ENCODE assay signal across 18 cellular contexts in genomic region chr10:4429538-4429937, GRCh38.
DNase-seq lines count a peak whose midpoint lies in the region; ATAC-seq and TF ChIP-seq lines count a peak whose summit lies in the region.
"Had no signal": no experiment of that assay in that cellular context is flagged by ENCODE, and none has a peak within 500 bp of the region (broad histone marks: within the 10 kb centered on the region; RNA-seq: fewer than 3 reads in every experiment).

No MANE protein-coding gene starts in this region.

- no peaks in the 10 kb centered on the region for H3K9me3 Mint-ChIP-seq in nephron progenitor cell
- no peaks in the 10 kb centered on the region for H3K9me3 Mint-ChIP-seq in endodermal cell
- H3K9me3 Mint-ChIP-seq: HFFc6 had no signal

- TF ChIP-seq POLR2A in IMR-90 (IDR thresholded peaks at IDR 0.05; ENCODE audit: low read depth, low read length) (no peak), right lobe of liver (IDR thresholded peaks at IDR 0.05) (no peak)

- ATAC-seq in IMR-90 (ENCODE audit: low read depth) = no peak
- no peak for ATAC-seq in right lobe of liver
- ATAC-seq: A549, PC-3 had no signal

- H3K9me1 ChIP-seq in IMR-90 (ENCODE audit: insufficient read depth, low read length) = peaks cover 5% of the 10 kb centered on the region

- no peak overlapping the region for H2BK120ac ChIP-seq in IMR-90 (ENCODE audit: low read depth, low read length)

- intact Hi-C loops in IMR-90 (cut with micrococcal nuclease) (no loop called here), right lobe of liver (cut with DNase I) (no loop called here)

- no CpG with 5 or more reads among the region's 8 CpGs for WGBS in IMR-90 (ENCODE audit: extremely low coverage in 2 of 2, insufficient read length in 1 of 2), 2 experiments
- 94 to 100% methylated on average over 3 to 8 of the region's 8 CpGs for WGBS in endodermal cell (ENCODE audit: insufficient coverage in 1 of 2, insufficient read length in 1 of 2), 2 experiments
- WGBS in right lobe of liver (ENCODE audit: insufficient coverage, low coverage, low lambda C conversion rate, missing lambda C conversion rate) = 52% methylated on average over 8 of the region's 8 CpGs

- H2AFZ ChIP-seq in IMR-90 (replicated peaks; ENCODE audit: low read length, poor library complexity) = peak overlapping the region; percentile 16

- CTCF ChIA-PET in IMR-90 (lab: Yijun Ruan, JAX) = no interaction called here

- no peaks in the 10 kb centered on the region for H3K79me1 ChIP-seq in IMR-90 (ENCODE audit: low read depth in 1 of 2, low read length in 2 of 2)

- H3K4me3 ChIP-seq in AG10803 (ENCODE audit: low read length) (no peak overlapping the region), IMR-90 (ENCODE audit: insufficient read depth, low read depth, low read length) (no peak overlapping the region), endodermal cell (ENCODE audit: low read length) (no peak overlapping the region), right lobe of liver (no peak overlapping the region)
- H3K4me3 ChIP-seq: A549 had no signal

- H3K4me1 ChIP-seq in IMR-90 (ENCODE audit: control insufficient read depth, insufficient read depth, low read length) (peaks cover 10% of the 10 kb centered on the region), endodermal cell (ENCODE audit: control insufficient read depth, insufficient read depth, low read length) (no peaks in the 10 kb centered on the region), right lobe of liver (no peaks in the 10 kb centered on the region)

- H3K9ac ChIP-seq in IMR-90 (ENCODE audit: low read depth, low read length) = no peak overlapping the region
- H3K9ac ChIP-seq in endodermal cell (ENCODE audit: extremely low read depth, low read length, poor library complexity, severe bottlenecking) = no peak overlapping the region

- H3K4ac ChIP-seq in IMR-90 (ENCODE audit: low read depth, low read length) = peak overlapping the region; percentile 19; the same call in 1 of the 2 replicates

- H3K4me1 Mint-ChIP-seq in nephron progenitor cell (peaks cover 42% of the 10 kb centered on the region), endodermal cell (no peaks in the 10 kb centered on the region)

- H4K8ac ChIP-seq in IMR-90 (ENCODE audit: low read depth in 2 of 2, low read length in 2 of 2) = no peak overlapping the region

- no peak overlapping the region for H3K56ac ChIP-seq in IMR-90 (ENCODE audit: extremely low read depth, insufficient read depth, low read length)

- H4K20me1 ChIP-seq in IMR-90 (ENCODE audit: insufficient read depth, low read length) = no peaks in the 10 kb centered on the region

- no peak overlapping the region for H3K23ac ChIP-seq in IMR-90 (ENCODE audit: low read depth, low read length)

- H4K5ac ChIP-seq in IMR-90 (ENCODE audit: low read depth, low read length) = no peak overlapping the region

- dilution Hi-C loops in IMR-90 (cut with HindIII; ENCODE audit: low sequenced_read_pairs, unreplicated experiment) = no loop called here

- H3K14ac ChIP-seq in IMR-90 (replicated peaks; ENCODE audit: low read depth, low read length) = no peak overlapping the region

- BruUV-seq in IMR-90 (replicated peaks; lab: Mats Ljungman, UMichigan) = no TSS peak

- H3K27ac ChIP-seq in IMR-90 (ENCODE audit: insufficient read depth, low read length) (no peak overlapping the region), endodermal cell (ENCODE audit: low read depth, low read length) (no peak overlapping the region), right lobe of liver (no peak overlapping the region)
- H3K27ac ChIP-seq: A549, C4-2B had no signal

- DNase-seq in AG10803 (ENCODE audit: low read depth) = peak; percentile 7
- no peak for DNase-seq in IMR-90
- DNase-seq in fibroblast of gingiva (ENCODE audit: low read depth) = peak; percentile 61
- peak; percentile 4 for DNase-seq in nephron progenitor cell
- DNase-seq in NOMO-1 treated with DMSO at 0.1 percent for 48 hours (lab: John Stamatoyannopoulos, UW; ENCODE audit: unreplicated experiment) = no peak
- DNase-seq in endodermal cell = no peak
- no peak for DNase-seq in right lobe of liver
- no peak for DNase-seq in DMS53 (lab: John Stamatoyannopoulos, UW)
- DNase-seq: COR-L47, DMS153, HFFc6, KG1, NCI-H1436, NCI-H2029, NCI-H2171, PC-3 had no signal

- H2AK5ac ChIP-seq in IMR-90 (ENCODE audit: low read depth, low read length) = no peak overlapping the region

- H3K27me3 ChIP-seq in IMR-90 (ENCODE audit: control insufficient read depth, insufficient read depth, low read length) = no peaks in the 10 kb centered on the region
- H3K27me3 ChIP-seq in endodermal cell (ENCODE audit: control insufficient read depth, insufficient read depth, low read length, poor library complexity, severe bottlenecking) = no peaks in the 10 kb centered on the region
- no peaks in the 10 kb centered on the region for H3K27me3 ChIP-seq in right lobe of liver

- no peak overlapping the region for H2AK9ac ChIP-seq in IMR-90 (replicated peaks; ENCODE audit: low read depth, low read length, poor library complexity)

- H2BK20ac ChIP-seq in IMR-90 (ENCODE audit: low read depth, low read length) = no peak overlapping the region

- in situ Hi-C loops in IMR-90 (cut with MboI; ENCODE audit: low sequenced_read_pairs) = no loop called here

- POLR2A ChIA-PET in IMR-90 (lab: Charles Lee; ENCODE audit: unreplicated experiment) = no interaction called here

- H3K27ac Mint-ChIP-seq in nephron progenitor cell (no peak overlapping the region), endodermal cell (no peak overlapping the region)
- H3K27ac Mint-ChIP-seq: HFFc6 had no signal

- H3K36me3 Mint-ChIP-seq in nephron progenitor cell (ENCODE audit: low read depth) = no peaks in the 10 kb centered on the region
- H3K36me3 Mint-ChIP-seq in endodermal cell (ENCODE audit: low read depth) = no peaks in the 10 kb centered on the region

- no peak overlapping the region for H2BK15ac ChIP-seq in IMR-90 (ENCODE audit: low read depth, low read length)

- peaks cover 3% of the 10 kb centered on the region for H3K27me3 Mint-ChIP-seq in nephron progenitor cell (ENCODE audit: low read depth, poor library complexity)
- no peaks in the 10 kb centered on the region for H3K27me3 Mint-ChIP-seq in endodermal cell (ENCODE audit: insufficient read depth)

- no peak for TF ChIP-seq RAD21 in IMR-90 (IDR thresholded peaks at IDR 0.05; ENCODE audit: low read length)

- H3K18ac ChIP-seq in IMR-90 (ENCODE audit: low read depth, low read length) = no peak overlapping the region

- H3K9me3 ChIP-seq in IMR-90 (ENCODE audit: control insufficient read depth, insufficient read depth, low read length) = no peaks in the 10 kb centered on the region; the same call in 1 of the 2 replicates
- no peaks in the 10 kb centered on the region for H3K9me3 ChIP-seq in endodermal cell (ENCODE audit: control insufficient read depth, low read length)
- no peaks in the 10 kb centered on the region for H3K9me3 ChIP-seq in right lobe of liver
- H3K9me3 ChIP-seq: A549 had no signal

- H3K4me3 Mint-ChIP-seq in nephron progenitor cell = no peak overlapping the region
- H3K4me3 Mint-ChIP-seq in endodermal cell = no peak overlapping the region
- H3K4me3 Mint-ChIP-seq: HFFc6 had no signal

- no peak overlapping the region for H2BK5ac ChIP-seq in IMR-90 (ENCODE audit: low read depth, low read length, poor library complexity, severe bottlenecking)

- H4K91ac ChIP-seq in IMR-90 (ENCODE audit: insufficient read depth, low read depth, low read length) = no peak overlapping the region

- no peak for TF ChIP-seq CTCF in AG10803 (conservative IDR thresholded peaks at IDR 0.05; ENCODE audit: low read length)
- no peak for TF ChIP-seq CTCF in IMR-90 (conservative IDR thresholded peaks at IDR 0.05; ENCODE audit: low read depth, low read length)
- no peak for TF ChIP-seq CTCF in nephron progenitor cell (IDR thresholded peaks at IDR 0.05)
- TF ChIP-seq CTCF in endodermal cell (conservative IDR thresholded peaks at IDR 0.05) = no peak
- TF ChIP-seq CTCF in right lobe of liver (IDR thresholded peaks at IDR 0.05) = no peak

- H3K36me3 ChIP-seq in IMR-90 (ENCODE audit: control insufficient read depth, insufficient read depth, low read length) (no peaks in the 10 kb centered on the region), endodermal cell (ENCODE audit: control insufficient read depth, insufficient read depth, low read length) (no peaks in the 10 kb centered on the region), right lobe of liver (no peaks in the 10 kb centered on the region)

- H3K4me2 ChIP-seq in IMR-90 (ENCODE audit: low read depth, low read length) = no peak overlapping the region
- H3K4me2 ChIP-seq: A549 had no signal

TF ChIP-seq in IMR-90, 13 proteins besides CTCF, POLR2A, EP300 and RAD21 (continues in another document):
- no peak for TF ChIP-seq CEBPB (IDR thresholded peaks at IDR 0.05; ENCODE audit: low read depth, low read length)
- no peak for TF ChIP-seq FOS (IDR thresholded peaks at IDR 0.05; ENCODE audit: low read depth, low read length)
- no peak for TF ChIP-seq CHD1 (IDR thresholded peaks at IDR 0.05; ENCODE audit: low read depth, low read length)
- no peak for TF ChIP-seq MXI1 (IDR thresholded peaks at IDR 0.05; ENCODE audit: borderline replicate concordance, low read depth, low read length)
- no peak for TF ChIP-seq SMC3 (IDR thresholded peaks at IDR 0.05; ENCODE audit: low read depth, low read length)
- TF ChIP-seq, protein P1, sequence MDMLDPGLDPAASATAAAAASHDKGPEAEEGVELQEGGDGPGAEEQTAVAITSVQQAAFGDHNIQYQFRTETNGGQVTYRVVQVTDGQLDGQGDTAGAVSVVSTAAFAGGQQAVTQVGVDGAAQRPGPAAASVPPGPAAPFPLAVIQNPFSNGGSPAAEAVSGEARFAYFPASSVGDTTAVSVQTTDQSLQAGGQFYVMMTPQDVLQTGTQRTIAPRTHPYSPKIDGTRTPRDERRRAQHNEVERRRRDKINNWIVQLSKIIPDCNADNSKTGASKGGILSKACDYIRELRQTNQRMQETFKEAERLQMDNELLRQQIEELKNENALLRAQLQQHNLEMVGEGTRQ (IDR thresholded peaks at IDR 0.05; ENCODE audit: low read depth, low read length) = no peak
- TF ChIP-seq MAZ (IDR thresholded peaks at IDR 0.05; ENCODE audit: borderline replicate concordance, low read depth, low read length) = no peak
- no peak for TF ChIP-seq BHLHE40 (IDR thresholded peaks at IDR 0.05; ENCODE audit: low read depth, low read length)
- TF ChIP-seq, protein P2, sequence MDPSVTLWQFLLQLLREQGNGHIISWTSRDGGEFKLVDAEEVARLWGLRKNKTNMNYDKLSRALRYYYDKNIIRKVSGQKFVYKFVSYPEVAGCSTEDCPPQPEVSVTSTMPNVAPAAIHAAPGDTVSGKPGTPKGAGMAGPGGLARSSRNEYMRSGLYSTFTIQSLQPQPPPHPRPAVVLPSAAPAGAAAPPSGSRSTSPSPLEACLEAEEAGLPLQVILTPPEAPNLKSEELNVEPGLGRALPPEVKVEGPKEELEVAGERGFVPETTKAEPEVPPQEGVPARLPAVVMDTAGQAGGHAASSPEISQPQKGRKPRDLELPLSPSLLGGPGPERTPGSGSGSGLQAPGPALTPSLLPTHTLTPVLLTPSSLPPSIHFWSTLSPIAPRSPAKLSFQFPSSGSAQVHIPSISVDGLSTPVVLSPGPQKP (IDR thresholded peaks at IDR 0.05; ENCODE audit: borderline replicate concordance, low read depth, low read length) = no peak
- TF ChIP-seq MAFK (IDR thresholded peaks at IDR 0.05; ENCODE audit: low read depth, low read length) = no peak
- TF ChIP-seq RCOR1 (IDR thresholded peaks at IDR 0.05; ENCODE audit: insufficient replicate concordance, low read length) = no peak

Comparison
In these comparisons a context has a peak if more than half of its experiments do, and no peak if none do; other contexts are left out.
1. DNase-seq: peak in AG10803 (single experiment), fibroblast of gingiva (single experiment) and nephron progenitor cell (single experiment); none in IMR-90 (single experiment), NOMO-1 treated with DMSO at 0.1 percent for 48 hours (single experiment), endodermal cell (single experiment), right lobe of liver (0 of 3) and DMS53 (single experiment).